Comparison of ENCODE assay signal across 23 cellular contexts in genomic region chr7:133061357-133061756, GRCh38.
DNase-seq lines count a peak whose midpoint lies in the region; ATAC-seq lines count a peak whose summit lies in the region.
"Had no signal": no experiment of that assay in that cellular context is flagged by ENCODE, and none has a peak within 500 bp of the region (broad histone marks: within the 10 kb centered on the region; RNA-seq: fewer than 3 reads in every experiment).

No MANE protein-coding gene starts in this region.

- no peak for ATAC-seq in central memory CD8-positive, alpha-beta T cell (replicated peaks; ENCODE audit: extremely low read depth, poor library complexity, severe bottlenecking)
- ATAC-seq in GM21737 (IDR thresholded peaks at IDR 0.05; ENCODE audit: unreplicated experiment), result no peak
- ATAC-seq: activated CD8-positive, alpha-beta T cell treated with anti-CD3 and anti-CD28 coated beads for 36 hours; lower lobe of right lung; natural killer cell treated with Interleukin-12 subunit alpha and Interleukin-12 subunit beta and Interleukin-15 and Interleukin-18, amount 100 ng/mL, for 72 hours had no signal

- H3K27me3 Mint-ChIP-seq in central memory CD8-positive, alpha-beta T cell, result no peaks in the 10 kb centered on the region
- H3K27me3 Mint-ChIP-seq: activated CD8-positive, alpha-beta T cell treated with anti-CD3 and anti-CD28 coated beads for 36 hours; activated naive CD8-positive, alpha-beta T cell; natural killer cell treated with Interleukin-12 subunit alpha and Interleukin-12 subunit beta and Interleukin-15 and Interleukin-18, amount 100 ng/mL, for 72 hours had no signal

- no peak overlapping the region for H3K4me3 Mint-ChIP-seq in central memory CD8-positive, alpha-beta T cell
- H3K4me3 Mint-ChIP-seq: activated CD8-positive, alpha-beta T cell treated with anti-CD3 and anti-CD28 coated beads for 36 hours; activated naive CD8-positive, alpha-beta T cell; natural killer cell treated with Interleukin-12 subunit alpha and Interleukin-12 subunit beta and Interleukin-15 and Interleukin-18, amount 100 ng/mL, for 72 hours; T-helper 1 cell treated with Interleukin-12 subunit alpha and Interleukin-12 subunit beta and Interleukin-4 antibody, amounts not matched to agents 30 μg/mL and 1 μg/mL, for 36 hours had no signal

- peaks cover 36% of the 10 kb centered on the region for H3K4me1 Mint-ChIP-seq in central memory CD8-positive, alpha-beta T cell

- H3K27ac Mint-ChIP-seq in central memory CD8-positive, alpha-beta T cell (ENCODE audit: low read depth), result peak overlapping the region; percentile 26
- H3K27ac Mint-ChIP-seq: activated CD8-positive, alpha-beta T cell treated with anti-CD3 and anti-CD28 coated beads for 36 hours; activated naive CD8-positive, alpha-beta T cell; natural killer cell treated with Interleukin-12 subunit alpha and Interleukin-12 subunit beta and Interleukin-15 and Interleukin-18, amount 100 ng/mL, for 72 hours; T-helper 1 cell treated with Interleukin-12 subunit alpha and Interleukin-12 subunit beta and Interleukin-4 antibody, amounts not matched to agents 30 μg/mL and 1 μg/mL, for 36 hours had no signal

- no peaks in the 10 kb centered on the region for H3K36me3 Mint-ChIP-seq in central memory CD8-positive, alpha-beta T cell (ENCODE audit: insufficient read depth)

- DNase-seq in NCI-H1092 (lab: John Stamatoyannopoulos, UW) (peak; percentile 45), NCI-H2081 treated with DMSO at 0.1 percent for 48 hours (lab: John Stamatoyannopoulos, UW) (peak; percentile 37), left kidney (ENCODE audit: low read depth, low spot score) (peak; percentile 32), AG08396 (ENCODE audit: low spot score) (no peak)
- DNase-seq in central memory CD8-positive, alpha-beta T cell (ENCODE audit: low spot score in 2 of 2), result no peak
- no peak for DNase-seq in activated CD4-positive, alpha-beta T cell treated with anti-CD3 and anti-CD28 coated beads, Interleukin-2, amount 50 U/mL, for 4 hours
- DNase-seq: activated CD4-positive, CD25-positive, alpha-beta regulatory T cell treated with anti-CD3 and anti-CD28 coated beads, Interleukin-2, amount 50 U/mL, for 72 hours; activated CD8-positive, alpha-beta T cell treated with anti-CD3 and anti-CD28 coated beads for 36 hours; C1 segment of cervical spinal cord; cerebellar nuclear complex; dorsolateral prefrontal cortex; KG1; lower lobe of right lung; MG63; NCI-H146; NCI-H748 treated with DMSO at 0.1 percent for 48 hours; retina; SK-N-SH; transverse colon had no signal

- no peaks in the 10 kb centered on the region for H3K9me3 Mint-ChIP-seq in central memory CD8-positive, alpha-beta T cell
- H3K9me3 Mint-ChIP-seq: activated CD8-positive, alpha-beta T cell treated with anti-CD3 and anti-CD28 coated beads for 36 hours; T-helper 1 cell treated with Interleukin-12 subunit alpha and Interleukin-12 subunit beta and Interleukin-4 antibody, amounts not matched to agents 30 μg/mL and 1 μg/mL, for 36 hours had no signal

Comparison
In these comparisons a context has a peak if more than half of its experiments do, and no peak if none do; other contexts are left out.
1. DNase-seq: peak in NCI-H1092 (single experiment), NCI-H2081 treated with DMSO at 0.1 percent for 48 hours (single experiment) and left kidney (single experiment); none in central memory CD8-positive, alpha-beta T cell (0 of 2), AG08396 (single experiment) and activated CD4-positive, alpha-beta T cell treated with anti-CD3 and anti-CD28 coated beads, Interleukin-2, amount 50 U/mL, for 4 hours (0 of 2).